In genomic region chr12:120856980-120857379, GRCh38 we compare ENCODE assay signal across 8 cellular contexts. TPM values are rescaled to one million over a fixed set of nuclear protein-coding genes. Genes with fewer than 3 reads are reported as not detected.
A peak's percentile ranks its signal among the peaks of the same experiment; 100 is the strongest.
DNase-seq lines count a peak whose midpoint lies in the region; ATAC-seq, FAIRE-seq and TF ChIP-seq lines count a peak whose summit lies in the region.

No MANE protein-coding gene starts in this region.

- H3K27me3 ChIP-seq in keratinocyte (ENCODE audit: control insufficient read depth, extremely low read depth, insufficient read depth, low read length): no peaks in the 10 kb centered on the region

- H2AFZ ChIP-seq in keratinocyte (ENCODE audit: control insufficient read depth, low read length): no peak overlapping the region

- H3K4me1 ChIP-seq in keratinocyte (ENCODE audit: control insufficient read depth, extremely low read depth, insufficient read depth, low read length): peaks cover 20% of the 10 kb centered on the region

- DNase-seq in AML-193 (lab: John Stamatoyannopoulos, UW) (peak; percentile 17 to 26), GM13976 (ENCODE audit: low spot score) (no peak), SW480 (ENCODE audit: low spot score) (peak; percentile 9), keratinocyte (ENCODE audit: low read depth, low spot score) (no peak), dedifferentiated amniotic fluid mesenchymal stem cell (ENCODE audit: extremely low spot score) (no peak)

- no peaks in the 10 kb centered on the region for H3K36me3 ChIP-seq in keratinocyte (ENCODE audit: control insufficient read depth in 2 of 2, extremely low read depth in 1 of 2, insufficient read depth in 2 of 2, low read length in 2 of 2)

- H3K27ac ChIP-seq in keratinocyte (ENCODE audit: control insufficient read depth, insufficient read depth, low read length): peak overlapping the region; percentile 17

- peak; percentile 65 for FAIRE-seq in keratinocyte (lab: Jason Lieb, UNC)

- no peaks in the 10 kb centered on the region for H4K20me1 ChIP-seq in keratinocyte (ENCODE audit: control insufficient read depth, extremely low read depth, insufficient read depth, low read length)

- in situ Hi-C loops in GM13976 (cut with MboI; ENCODE audit: low sequenced_read_pairs, unreplicated experiment): no loop called here

- no peak overlapping the region for H3K4me3 ChIP-seq in keratinocyte (ENCODE audit: control insufficient read depth in 2 of 3, extremely low read depth in 1 of 3, insufficient read depth in 2 of 3, low read depth in 1 of 3, low read length in 3 of 3)

- H3K79me2 ChIP-seq in keratinocyte (ENCODE audit: control insufficient read depth, insufficient read depth, low read length): peaks cover 40% of the 10 kb centered on the region

- H3K9me3 ChIP-seq in keratinocyte (ENCODE audit: control insufficient read depth, low read depth, low read length): no peaks in the 10 kb centered on the region

- peak overlapping the region; percentile 48 for H3K4me2 ChIP-seq in keratinocyte (ENCODE audit: control insufficient read depth, extremely low read depth, insufficient read depth, low read depth, low read length)

- ATAC-seq in GM21737 (IDR thresholded peaks at IDR 0.05; ENCODE audit: unreplicated experiment) (no peak), GM21381 (IDR thresholded peaks at IDR 0.05; ENCODE audit: unreplicated experiment) (no peak), HG03159 (IDR thresholded peaks at IDR 0.05; ENCODE audit: unreplicated experiment) (no peak)

- no peaks in the 10 kb centered on the region for H3K9me1 ChIP-seq in keratinocyte (ENCODE audit: control insufficient read depth, extremely low read depth, insufficient read depth, low read length)

- H3K9ac ChIP-seq in keratinocyte (ENCODE audit: control insufficient read depth, extremely low read depth, insufficient read depth, low read length): peak overlapping the region; percentile 34

- dilution Hi-C loops in keratinocyte (cut with MboI; ENCODE audit: extremely low pct_ligation_motif_present, low sequenced_read_pairs): no loop called here

- peak; percentile 46 for TF ChIP-seq CTCF in GM13976 (IDR thresholded peaks at IDR 0.05; ENCODE audit: borderline replicate concordance, control extremely low read depth, extremely low read depth, insufficient read depth, missing control alignments)
- TF ChIP-seq CTCF in keratinocyte (optimal IDR thresholded peaks at IDR 0.05 in 1 of 3, IDR thresholded peaks at IDR 0.05 in 1 of 3, conservative IDR thresholded peaks at IDR 0.05 in 1 of 3; ENCODE audit: extremely low read depth in 1 of 3, insufficient read depth in 2 of 3, low read length in 3 of 3): peak; percentile 47 to 54 (median 52)

RNA-seq across cellular contexts. Expression of gene SPPL3, which starts 47.2 kb away (rescaled TPM):
- polyA plus RNA-seq in keratinocyte: 28.3 to 36.9 TPM (median 30.5 TPM) in 3 replicates
- 12.7 TPM for polyA plus RNA-seq in keratinocyte (2011; ENCODE audit: low read depth)
- polyA plus RNA-seq in keratinocyte (2011; cell fraction: cytosol; rRNA removed): 30.0 and 51.7 TPM in 2 replicates
- polyA plus RNA-seq in keratinocyte (2011; cell fraction: nucleus; rRNA removed): 60.4 and 61.9 TPM in 2 replicates
- 25.5 and 34.8 TPM in 2 replicates for polyA plus RNA-seq in keratinocyte (2012; ENCODE audit: low replicate concordance)
- polyA minus RNA-seq in keratinocyte: 46.7 to 153 TPM (median 85.2 TPM) in 3 replicates
- 23.8 TPM for polyA minus RNA-seq in keratinocyte (2011; cell fraction: cytosol; rRNA and poly(A)+ RNA removed)
- 38.6 and 61.0 TPM in 2 replicates for polyA minus RNA-seq in keratinocyte (2011; cell fraction: nucleus; rRNA and poly(A)+ RNA removed)

Comparison
In these comparisons a context has a peak if more than half of its experiments do, and no peak if none do; other contexts are left out.
1. DNase-seq: peak in AML-193 (2 of 2) and SW480 (single experiment); none in GM13976 (single experiment), keratinocyte (single experiment) and dedifferentiated amniotic fluid mesenchymal stem cell (single experiment).